ENCODE assay signal across 15 cellular contexts in the genomic region with DNA sequence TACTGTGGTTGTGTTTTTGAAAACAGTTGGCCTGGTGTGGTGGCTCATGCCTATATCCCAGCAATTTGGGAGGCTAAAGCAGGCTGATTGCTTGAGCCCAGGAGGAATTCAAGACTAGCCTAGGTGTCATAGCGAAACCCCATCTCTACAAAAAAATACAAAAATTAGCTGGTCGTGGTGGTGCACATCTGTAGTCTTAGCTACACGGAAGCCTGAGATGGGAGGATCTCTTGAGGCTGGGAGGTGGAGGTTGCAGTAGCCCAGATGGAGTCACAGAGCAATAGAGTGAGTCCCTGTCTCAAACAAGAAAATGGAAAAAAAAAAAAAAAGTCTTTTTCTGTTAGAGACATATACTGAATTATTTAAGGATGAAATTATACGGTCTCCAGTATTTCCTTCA. TPM values are rescaled to one million over a fixed set of nuclear protein-coding genes. Genes with fewer than 3 reads are reported as not detected.
DNase-seq lines count a peak whose midpoint lies in the region; ATAC-seq and TF ChIP-seq lines count a peak whose summit lies in the region.
"Had no signal": no experiment of that assay in that cellular context is flagged by ENCODE, and none has a peak within 500 bp of the region (broad histone marks: within the 10 kb centered on the region; RNA-seq: fewer than 3 reads in every experiment).

No MANE protein-coding gene starts in this region.

- ATAC-seq in GM18505 (IDR thresholded peaks at IDR 0.05; ENCODE audit: unreplicated experiment) (peak; percentile 56), HG02852 (IDR thresholded peaks at IDR 0.05; ENCODE audit: unreplicated experiment) (peak; percentile 71), HG03520 (IDR thresholded peaks at IDR 0.05; ENCODE audit: unreplicated experiment) (peak; percentile 73)
- ATAC-seq in activated naive CD4-positive, alpha-beta T cell treated with anti-CD3 and anti-CD28 coated beads, Interleukin-2, amount 50 U/mL, for 72 hours = no peak
- ATAC-seq: CD8-positive, alpha-beta T cell had no signal

- DNase-seq in osteocyte (ENCODE audit: extremely low spot score, unreplicated experiment) (peak; percentile 27), SKM-1 (lab: John Stamatoyannopoulos, UW; ENCODE audit: unreplicated experiment) (no peak)
- no peak for DNase-seq in activated naive CD4-positive, alpha-beta T cell treated with anti-CD3 and anti-CD28 coated beads, Interleukin-2, amount 50 U/mL, for 72 hours (ENCODE audit: low spot score in 2 of 2)
- DNase-seq: C1 segment of cervical spinal cord; Caco-2; CD4-positive, CD25-positive, alpha-beta regulatory T cell; CD8-positive, alpha-beta T cell; DMS153; DND-41; GM23248; H7; HCEC 1CT had no signal

- TF ChIP-seq CTCF in osteocyte (IDR thresholded peaks at IDR 0.05) = no peak

- H3K27me3 Mint-ChIP-seq in osteocyte (ENCODE audit: unreplicated experiment) = no peaks in the 10 kb centered on the region
- H3K27me3 Mint-ChIP-seq: CD4-positive, CD25-positive, alpha-beta regulatory T cell had no signal

- H3K9me3 Mint-ChIP-seq in osteocyte (ENCODE audit: unreplicated experiment) = no peaks in the 10 kb centered on the region
- no peaks in the 10 kb centered on the region for H3K9me3 Mint-ChIP-seq in activated naive CD4-positive, alpha-beta T cell treated with anti-CD3 and anti-CD28 coated beads, Interleukin-2, amount 50 U/mL, for 72 hours
- H3K9me3 Mint-ChIP-seq: CD4-positive, CD25-positive, alpha-beta regulatory T cell; CD8-positive, alpha-beta T cell had no signal

- no peak overlapping the region for H3K4me3 Mint-ChIP-seq in osteocyte (ENCODE audit: unreplicated experiment)
- H3K4me3 Mint-ChIP-seq: CD4-positive, CD25-positive, alpha-beta regulatory T cell; CD8-positive, alpha-beta T cell had no signal

- H3K27ac Mint-ChIP-seq in osteocyte (ENCODE audit: unreplicated experiment) = no peak overlapping the region
- H3K27ac Mint-ChIP-seq in activated naive CD4-positive, alpha-beta T cell treated with anti-CD3 and anti-CD28 coated beads, Interleukin-2, amount 50 U/mL, for 72 hours = no peak overlapping the region
- H3K27ac Mint-ChIP-seq: CD4-positive, CD25-positive, alpha-beta regulatory T cell; CD8-positive, alpha-beta T cell had no signal

- H3K4me1 Mint-ChIP-seq in osteocyte (ENCODE audit: unreplicated experiment) = no peaks in the 10 kb centered on the region

- no peaks in the 10 kb centered on the region for H3K36me3 Mint-ChIP-seq in osteocyte (ENCODE audit: unreplicated experiment)
- H3K36me3 Mint-ChIP-seq in activated naive CD4-positive, alpha-beta T cell treated with anti-CD3 and anti-CD28 coated beads, Interleukin-2, amount 50 U/mL, for 72 hours = no peaks in the 10 kb centered on the region
- H3K36me3 Mint-ChIP-seq: CD8-positive, alpha-beta T cell had no signal

- TF ChIP-seq POLR2A in GM18505 (IDR thresholded peaks at IDR 0.05; ENCODE audit: borderline replicate concordance, extremely low read depth, insufficient read depth, insufficient read length) = no peak

RNA-seq across cellular contexts. Expression of a gene that starts 14.7 kb away (rescaled TPM):
- total RNA-seq in osteocyte = 43.2 and 49.1 TPM in 2 replicates
- total RNA-seq in activated naive CD4-positive, alpha-beta T cell treated with anti-CD3 and anti-CD28 coated beads, Interleukin-2, amount 50 U/mL, for 72 hours = 10 to 100 TPM; 17.3 to 41.0 TPM

RNA-seq across cellular contexts. Expression of a gene that starts 54.0 kb away (rescaled TPM):
- 55.9 and 62.8 TPM in 2 replicates for total RNA-seq in osteocyte
- 10 to 100 TPM; 37.1 to 45.0 TPM for total RNA-seq in activated naive CD4-positive, alpha-beta T cell treated with anti-CD3 and anti-CD28 coated beads, Interleukin-2, amount 50 U/mL, for 72 hours

Comparison
In these comparisons a context has a peak if more than half of its experiments do, and no peak if none do; other contexts are left out.
1. ATAC-seq: peak in GM18505 (single experiment), HG02852 (single experiment) and HG03520 (single experiment); none in activated naive CD4-positive, alpha-beta T cell treated with anti-CD3 and anti-CD28 coated beads, Interleukin-2, amount 50 U/mL, for 72 hours (0 of 2).